Comparison of ENCODE assay signal across 20 cellular contexts in genomic region chr19:17340302-17340870, GRCh38. TPM values are rescaled to one million over a fixed set of nuclear protein-coding genes. Genes with fewer than 3 reads are reported as not detected.
A peak's percentile ranks its signal among the peaks of the same experiment; 100 is the strongest.
DNase-seq lines count a peak whose midpoint lies in the region; ATAC-seq and TF ChIP-seq lines count a peak whose summit lies in the region.
"Had no signal": no experiment of that assay in that cellular context is flagged by ENCODE, and none has a peak within 500 bp of the region (broad histone marks: within the 10 kb centered on the region; RNA-seq: fewer than 3 reads in every experiment).

No MANE protein-coding gene starts in this region.

- 50 to 62% (median 55%) methylated on average over 13 to 21 of the region's 21 CpGs for WGBS in adrenal gland, 4 donors

- H3K4me3 ChIP-seq in adrenal gland, result peak overlapping the region in 1 of 4 donors; percentile 23
- H3K4me3 ChIP-seq: heart left ventricle, lower lobe of right lung, sigmoid colon, SJSA1 had no signal

- in situ Hi-C loops in GM13977 (cut with MboI; ENCODE audit: low pct_unique_long_range_greater_than_20kb, low sequenced_read_pairs, unreplicated experiment), result no loop called here

- H3K27me3 ChIP-seq in adrenal gland, result no peaks in the 10 kb centered on the region
- H3K27me3 ChIP-seq: heart left ventricle, sigmoid colon, SJSA1 had no signal

- intact Hi-C loops in adrenal gland (cut with DNase I), result no loop called here

- TF ChIP-seq CTCF in adrenal gland (IDR thresholded peaks at IDR 0.05) (peak in 4 of 6 experiments; percentile 5 to 36 (median 28)), GM13977 (IDR thresholded peaks at IDR 0.05; ENCODE audit: extremely low read depth, insufficient read depth, missing control alignments) (no peak)

- TF ChIP-seq POLR2A in adrenal gland (IDR thresholded peaks at IDR 0.05), result no peak

- H3K4me1 ChIP-seq in adrenal gland (replicated peaks in 1 of 2), result peaks cover 13 to 19% of the 10 kb centered on the region in 2 donors

- H3K36me3 ChIP-seq in adrenal gland (replicated peaks in 1 of 2), result no peaks in the 10 kb centered on the region

- no peaks in the 10 kb centered on the region for H3K9me3 ChIP-seq in adrenal gland (replicated peaks in 1 of 3)
- H3K9me3 ChIP-seq: heart left ventricle, lower lobe of right lung, sigmoid colon, SJSA1 had no signal

- peak overlapping the region in 4 of 5 donors; percentile 72 to 83 (median 79) for H3K27ac ChIP-seq in adrenal gland
- H3K27ac ChIP-seq: C4-2B, heart left ventricle, KMS-11, lower lobe of right lung, sigmoid colon, SJSA1, WERI-Rb-1 had no signal

- ATAC-seq in left lobe of liver (peak; percentile 81), GM18867 (IDR thresholded peaks at IDR 0.05; ENCODE audit: unreplicated experiment) (no peak), HG02938 (IDR thresholded peaks at IDR 0.05; ENCODE audit: unreplicated experiment) (no peak), HG03039 (IDR thresholded peaks at IDR 0.05; ENCODE audit: unreplicated experiment) (no peak)
- ATAC-seq: heart left ventricle, lower lobe of right lung had no signal

- DNase-seq in Daoy (ENCODE audit: low read depth) (peak; percentile 57), HT-29 (ENCODE audit: low spot score) (peak; percentile 40), adrenal gland (peak; percentile 82 to 94 (median 93)), left lobe of liver (ENCODE audit: low spot score) (peak; percentile 88), GM13977 (ENCODE audit: low spot score) (no peak)
- DNase-seq: activated naive CD8-positive, alpha-beta T cell treated with anti-CD3 and anti-CD28 coated beads, Interleukin-2, amount 10 ng/mL, durations not matched to agents 7 days and 5 days; GDM1; heart left ventricle; lower lobe of right lung; NCI-H146; NCI-H69; sigmoid colon; stimulated activated naive CD4-positive, alpha-beta T cell; WERI-Rb-1 had no signal

RNA-seq across cellular contexts. Expression of gene GTPBP3, which starts 3.0 kb away (rescaled TPM):
- total RNA-seq in Daoy (2014; rRNA removed; shearing (Covaris generic)), result 42.5 and 43.1 TPM in 2 replicates
- 40.0 and 64.4 TPM in 2 replicates for total RNA-seq in HT-29 (2014; rRNA removed; shearing (Covaris generic))
- total RNA-seq in adrenal gland (10 to 100 TPM; 18.9 to 50.4 (median 27.9) TPM), left lobe of liver (14.3 TPM)
- 10 to 100 TPM in 2 of 3 donors, 1 to 10 TPM in 1; 5.5 to 36.8 (median 19.0) TPM for polyA plus RNA-seq in adrenal gland

RNA-seq across cellular contexts. Expression of gene ANO8, which starts 5.7 kb away (rescaled TPM):
- 2.5 TPM in 2 replicates for total RNA-seq in Daoy (2014; rRNA removed; shearing (Covaris generic))
- total RNA-seq in HT-29 (2014; rRNA removed; shearing (Covaris generic)), result 2.2 and 2.4 TPM in 2 replicates
- 10 to 100 TPM; 18.4 to 78.0 (median 27.9) TPM for total RNA-seq in adrenal gland
- polyA plus RNA-seq in adrenal gland, result 10 to 100 TPM in 2 of 3 donors, 1 to 10 TPM in 1; 4.4 to 70.7 (median 33.0) TPM
- 9.6 TPM for total RNA-seq in left lobe of liver

RNA-seq across cellular contexts. Expression of gene DDA1, which starts 31.0 kb away (rescaled TPM):
- 50.1 and 63.0 TPM in 2 replicates for total RNA-seq in Daoy (2014; rRNA removed; shearing (Covaris generic))
- total RNA-seq in HT-29 (2014; rRNA removed; shearing (Covaris generic)), result 24.6 and 32.4 TPM in 2 replicates
- total RNA-seq in adrenal gland (10 to 100 TPM in 7 of 8 donors, 1 to 10 TPM in 1; 6.8 to 54.9 (median 38.7) TPM), left lobe of liver (10.9 TPM)
- polyA plus RNA-seq in adrenal gland, result 10 to 100 TPM; 40.3 to 71.4 (median 50.4) TPM

RNA-seq across cellular contexts. Expression of gene MRPL34, which starts 34.7 kb away (rescaled TPM):
- total RNA-seq in Daoy (2014; rRNA removed; shearing (Covaris generic)), result 68.9 and 94.4 TPM in 2 replicates
- total RNA-seq in HT-29 (2014; rRNA removed; shearing (Covaris generic)), result 94.6 and 106 TPM in 2 replicates
- total RNA-seq in adrenal gland (100 to 1,000 TPM; 126 to 358 (median 170) TPM), left lobe of liver (148 TPM)
- 100 to 1,000 TPM; 101 to 144 (median 121) TPM for polyA plus RNA-seq in adrenal gland

RNA-seq across cellular contexts. Expression of gene PLVAP, which starts 36.8 kb away (rescaled TPM):
- not detected in 2 replicates for total RNA-seq in Daoy (2014; rRNA removed; shearing (Covaris generic))
- not detected in 2 replicates for total RNA-seq in HT-29 (2014; rRNA removed; shearing (Covaris generic))
- 100 to 1,000 TPM in 3 of 8 donors, 10 to 100 TPM in 5; 63.4 to 140 (median 84.0) TPM for total RNA-seq in adrenal gland
- polyA plus RNA-seq in adrenal gland, result 100 to 1,000 TPM in 2 of 3 donors, 10 to 100 TPM in 1; 40.9 to 381 (median 127) TPM
- total RNA-seq in left lobe of liver, result 4.6 TPM
- total RNA-seq: SJSA1 had no signal
